ENCODE assay signal across 28 cellular contexts in genomic region chr4:162969194-162969593, GRCh38.
"Had no signal": no experiment of that assay in that cellular context is flagged by ENCODE, and none has a peak within 500 bp of the region (broad histone marks: within the 10 kb centered on the region; RNA-seq: fewer than 3 reads in every experiment).

No MANE protein-coding gene starts in this region.

- DNase-seq: stimulated activated CD4-positive, alpha-beta T cell treated with anti-CD3 and anti-CD28 coated beads, Interleukin-2, amount 100 ng/mL, for 48 hours; stimulated activated CD4-positive, alpha-beta T cell treated with anti-CD3 and anti-CD28 coated beads, Interleukin-4, amount 100 ng/mL, for 1 hour; stimulated activated CD4-positive, alpha-beta T cell treated with anti-CD3 and anti-CD28 coated beads, Interleukin-4, amount 100 ng/mL, for 24 hours; stimulated activated CD4-positive, alpha-beta T cell treated with anti-CD3 and anti-CD28 coated beads, Interleukin-4, amount 100 ng/mL, for 4 hours; stimulated activated CD8-positive, alpha-beta memory T cell treated with anti-CD3 and anti-CD28 coated beads, Interleukin-4, amount 100 ng/mL, for 48 hours; stimulated activated naive B cell treated with anti-CD40 and anti-IgM and Interleukin-4, amounts not matched to agents 10 μg/mL and 1 μg/mL and 100 μg/mL, for 72 hours; stimulated activated naive CD4-positive, alpha-beta T cell; stimulated activated naive CD4-positive, alpha-beta T cell treated with Interleukin-2 at 50 U/mL for 16 hours; stimulated activated naive CD8-positive, alpha-beta T cell treated with anti-CD3 and anti-CD28 coated beads, Interleukin-15, amount 100 ng/mL, for 72 hours; stimulated activated naive CD8-positive, alpha-beta T cell treated with anti-CD3 and anti-CD28 coated beads, Interleukin-15, Interleukin-2, amounts not matched to agents 100 U/mL and 50 U/mL, for 24 hours; stomach; substantia nigra; thyroid gland; tibial artery; transverse colon; trophoblast cell; upper lobe of left lung; upper lobe of right lung; uterus had no signal

- H3K27ac ChIP-seq: stomach, suprapubic skin, thoracic aorta, thyroid gland, tibial artery, tibial nerve, transverse colon, upper lobe of left lung, upper lobe of right lung, uterus, vagina had no signal

- H3K9me3 ChIP-seq: stomach, thoracic aorta, thyroid gland, tibial artery, tibial nerve, transverse colon, upper lobe of left lung, upper lobe of right lung, uterus, vagina had no signal

- H3K4me3 Mint-ChIP-seq: stimulated activated effector memory CD8-positive, alpha-beta T cell treated with anti-CD3 and anti-CD28 coated beads, Interleukin-12 subunit alpha, Interleukin-12 subunit beta, amount 100 ng/mL, for 72 hours; stimulated activated memory B cell treated with anti-CD40 and anti-IgM and Interleukin-4, amounts not matched to agents 10 μg/mL and 1 μg/mL and 100 μg/mL, for 72 hours; stimulated activated naive B cell treated with anti-CD40 and anti-IgM and Interleukin-4, amounts not matched to agents 10 μg/mL and 1 μg/mL and 100 μg/mL, for 72 hours; stimulated activated naive CD8-positive, alpha-beta T cell treated with anti-CD3 and anti-CD28 coated beads, Interleukin-15, amount 100 ng/mL, for 72 hours; stimulated activated naive CD8-positive, alpha-beta T cell treated with anti-CD3 and anti-CD28 coated beads, Interleukin-15, Interleukin-2, amounts not matched to agents 100 ng/mL and 50 ng/mL, for 24 hours; type B pancreatic cell had no signal

- H3K36me3 ChIP-seq: stomach, suprapubic skin, thoracic aorta, thyroid gland, tibial artery, tibial nerve, transverse colon, upper lobe of left lung, upper lobe of right lung, uterus, vagina had no signal

- H3K4me1 Mint-ChIP-seq: stimulated activated effector memory CD8-positive, alpha-beta T cell treated with anti-CD3 and anti-CD28 coated beads, Interleukin-12 subunit alpha, Interleukin-12 subunit beta, amount 100 ng/mL, for 72 hours; stimulated activated memory B cell treated with anti-CD40 and anti-IgM and Interleukin-4, amounts not matched to agents 10 μg/mL and 1 μg/mL and 100 μg/mL, for 72 hours; stimulated activated naive B cell treated with anti-CD40 and anti-IgM and Interleukin-4, amounts not matched to agents 10 μg/mL and 1 μg/mL and 100 μg/mL, for 72 hours; stimulated activated naive CD8-positive, alpha-beta T cell treated with anti-CD3 and anti-CD28 coated beads, Interleukin-15, amount 100 ng/mL, for 72 hours had no signal

- H3K4me1 ChIP-seq: stomach, suprapubic skin, thyroid gland, tibial artery, tibial nerve, transverse colon, upper lobe of left lung, upper lobe of right lung, uterus, vagina had no signal

- H3K27me3 ChIP-seq: thyroid gland, tibial artery, tibial nerve, transverse colon, upper lobe of left lung, upper lobe of right lung, uterus, vagina had no signal

- H3K36me3 Mint-ChIP-seq: stimulated activated effector memory CD8-positive, alpha-beta T cell treated with anti-CD3 and anti-CD28 coated beads, Interleukin-12 subunit alpha, Interleukin-12 subunit beta, amount 100 ng/mL, for 72 hours; stimulated activated memory B cell treated with anti-CD40 and anti-IgM and Interleukin-4, amounts not matched to agents 10 μg/mL and 1 μg/mL and 100 μg/mL, for 72 hours; stimulated activated naive B cell treated with anti-CD40 and anti-IgM and Interleukin-4, amounts not matched to agents 10 μg/mL and 1 μg/mL and 100 μg/mL, for 72 hours; type B pancreatic cell had no signal

- FAIRE-seq: urothelium cell line had no signal

- H3K4me3 ChIP-seq: stomach, suprapubic skin, thoracic aorta, thyroid gland, tibial artery, tibial nerve, transverse colon, upper lobe of left lung, upper lobe of right lung, uterus, vagina had no signal

- H3K27ac Mint-ChIP-seq: stimulated activated effector memory CD8-positive, alpha-beta T cell treated with anti-CD3 and anti-CD28 coated beads, Interleukin-12 subunit alpha, Interleukin-12 subunit beta, amount 100 ng/mL, for 72 hours; stimulated activated memory B cell treated with anti-CD40 and anti-IgM and Interleukin-4, amounts not matched to agents 10 μg/mL and 1 μg/mL and 100 μg/mL, for 72 hours; stimulated activated naive B cell treated with anti-CD40 and anti-IgM and Interleukin-4, amounts not matched to agents 10 μg/mL and 1 μg/mL and 100 μg/mL, for 72 hours; stimulated activated naive CD8-positive, alpha-beta T cell treated with anti-CD3 and anti-CD28 coated beads, Interleukin-15, amount 100 ng/mL, for 72 hours; stimulated activated naive CD8-positive, alpha-beta T cell treated with anti-CD3 and anti-CD28 coated beads, Interleukin-15, Interleukin-2, amounts not matched to agents 100 ng/mL and 50 ng/mL, for 24 hours; type B pancreatic cell had no signal

- H3K9me3 Mint-ChIP-seq: type B pancreatic cell had no signal

- H3K27me3 Mint-ChIP-seq: stimulated activated memory B cell treated with anti-CD40 and anti-IgM and Interleukin-4, amounts not matched to agents 10 μg/mL and 1 μg/mL and 100 μg/mL, for 72 hours; stimulated activated naive CD8-positive, alpha-beta T cell treated with anti-CD3 and anti-CD28 coated beads, Interleukin-15, amount 100 ng/mL, for 72 hours; stimulated activated naive CD8-positive, alpha-beta T cell treated with anti-CD3 and anti-CD28 coated beads, Interleukin-15, Interleukin-2, amounts not matched to agents 100 ng/mL and 50 ng/mL, for 24 hours; type B pancreatic cell had no signal
